18 cellular contexts compared by ENCODE assay signal in the genomic region with DNA sequence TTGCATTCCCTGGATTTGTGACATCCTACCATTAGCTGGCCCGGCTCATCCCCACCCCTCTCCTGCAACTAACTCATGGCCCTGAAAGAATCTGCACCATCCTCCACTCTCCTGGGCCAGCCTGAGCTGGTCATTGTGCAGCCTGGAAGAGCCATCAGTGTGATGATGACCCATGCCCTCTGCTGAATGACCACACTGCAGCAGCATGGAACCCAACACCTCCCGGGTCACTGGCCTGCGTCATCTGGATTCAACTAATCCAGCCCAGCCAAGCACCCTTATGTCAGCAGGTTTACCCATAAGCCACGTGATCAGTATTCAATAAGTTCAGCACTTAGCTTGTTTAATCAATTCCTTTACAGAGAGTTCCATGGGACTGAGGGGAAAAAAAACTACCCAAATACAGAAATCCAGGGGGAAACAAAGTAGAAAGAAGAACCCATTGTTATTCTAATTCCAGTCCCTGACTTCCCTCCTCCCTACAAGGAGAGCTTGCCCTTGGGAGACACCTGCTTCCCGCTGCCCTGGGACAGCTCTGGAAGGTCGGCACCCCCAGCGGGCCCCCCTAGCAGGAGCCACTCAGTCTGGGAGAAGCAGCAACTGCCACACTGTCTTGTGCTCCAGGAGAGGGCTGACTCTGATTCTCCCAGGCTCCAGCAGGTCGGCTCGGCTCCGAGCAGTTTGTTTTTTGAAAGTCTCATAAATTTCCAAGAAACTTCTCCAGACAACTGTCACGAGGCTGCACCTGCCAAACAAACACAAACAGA.
"Had no signal": no experiment of that assay in that cellular context is flagged by ENCODE, and none has a peak within 500 bp of the region (broad histone marks: within the 10 kb centered on the region; RNA-seq: fewer than 3 reads in every experiment).

No MANE protein-coding gene starts in this region.

- H3K9me3 Mint-ChIP-seq: activated T-cell treated with anti-CD3 and anti-CD28 coated beads, Interleukin-2, amount 50 U/mL, for 72 hours; stimulated activated effector memory CD8-positive, alpha-beta T cell treated with anti-CD3 and anti-CD28 coated beads, Interleukin-12 subunit alpha, Interleukin-12 subunit beta, amount 100 ng/mL, for 72 hours had no signal

- H3K4me3 Mint-ChIP-seq: activated naive CD4-positive, alpha-beta T cell treated with anti-CD3 and anti-CD28 coated beads, Interleukin-2, amount 50 U/mL, for 24 hours; activated T-cell treated with anti-CD3 and anti-CD28 coated beads, Interleukin-2, amount 50 U/mL, for 72 hours; stimulated activated effector memory CD8-positive, alpha-beta T cell treated with anti-CD3 and anti-CD28 coated beads, Interleukin-12 subunit alpha, Interleukin-12 subunit beta, amount 100 ng/mL, for 72 hours; T-helper 1 cell treated with Interleukin-12 subunit alpha and Interleukin-12 subunit beta and Interleukin-4 antibody, amounts not matched to agents 30 μg/mL and 1 μg/mL, for 36 hours had no signal

- H3K4me1 ChIP-seq: esophagus muscularis mucosa, psoas muscle, stomach, upper lobe of left lung had no signal

- H3K27ac ChIP-seq: esophagus muscularis mucosa, psoas muscle, stomach, upper lobe of left lung had no signal

- DNase-seq: activated CD4-positive, alpha-beta T cell treated with anti-CD3 and anti-CD28 coated beads, Interleukin-2, amount 50 U/mL, for 1 hour; activated CD4-positive, CD25-positive, alpha-beta regulatory T cell treated with anti-CD3 and anti-CD28 coated beads, Interleukin-2, amount 50 U/mL, for 72 hours; activated effector memory CD4-positive, alpha-beta T cell treated with anti-CD3 and anti-CD28 coated beads, Interleukin-2, amount 50 U/mL, for 16 hours; activated T-cell treated with anti-CD3 and anti-CD28 coated beads, Interleukin-2, amount 50 U/mL, for 72 hours; effector CD8-positive, alpha-beta T cell; left cardiac atrium; midbrain; psoas muscle; right cardiac atrium; stimulated activated CD4-positive, alpha-beta T cell treated with anti-CD3 and anti-CD28 coated beads, Interleukin-4, amount 100 ng/mL, for 24 hours; stomach had no signal

- H3K27ac Mint-ChIP-seq: activated T-cell treated with anti-CD3 and anti-CD28 coated beads, Interleukin-2, amount 50 U/mL, for 72 hours; stimulated activated effector memory CD8-positive, alpha-beta T cell treated with anti-CD3 and anti-CD28 coated beads, Interleukin-12 subunit alpha, Interleukin-12 subunit beta, amount 100 ng/mL, for 72 hours; T-helper 1 cell treated with Interleukin-12 subunit alpha and Interleukin-12 subunit beta and Interleukin-4 antibody, amounts not matched to agents 30 μg/mL and 1 μg/mL, for 36 hours had no signal

- H3K36me3 Mint-ChIP-seq: activated naive CD4-positive, alpha-beta T cell treated with anti-CD3 and anti-CD28 coated beads, Interleukin-2, amount 50 U/mL, for 24 hours; stimulated activated effector memory CD8-positive, alpha-beta T cell treated with anti-CD3 and anti-CD28 coated beads, Interleukin-12 subunit alpha, Interleukin-12 subunit beta, amount 100 ng/mL, for 72 hours had no signal

- H3K36me3 ChIP-seq: esophagus muscularis mucosa, stomach, upper lobe of left lung had no signal

- H3K9me3 ChIP-seq: psoas muscle, upper lobe of left lung had no signal

- H3K27me3 ChIP-seq: esophagus muscularis mucosa, stomach, upper lobe of left lung had no signal

- H3K4me3 ChIP-seq: esophagus muscularis mucosa, lung, psoas muscle, smooth muscle cell, stomach, upper lobe of left lung had no signal

- H3K4me1 Mint-ChIP-seq: activated naive CD4-positive, alpha-beta T cell treated with anti-CD3 and anti-CD28 coated beads, Interleukin-2, amount 50 U/mL, for 24 hours; stimulated activated effector memory CD8-positive, alpha-beta T cell treated with anti-CD3 and anti-CD28 coated beads, Interleukin-12 subunit alpha, Interleukin-12 subunit beta, amount 100 ng/mL, for 72 hours had no signal

- H3K4me2 ChIP-seq: smooth muscle cell had no signal

- H3K27me3 Mint-ChIP-seq: activated naive CD4-positive, alpha-beta T cell treated with anti-CD3 and anti-CD28 coated beads, Interleukin-2, amount 50 U/mL, for 24 hours had no signal
